17 cellular contexts compared by ENCODE assay signal in the genomic region with DNA sequence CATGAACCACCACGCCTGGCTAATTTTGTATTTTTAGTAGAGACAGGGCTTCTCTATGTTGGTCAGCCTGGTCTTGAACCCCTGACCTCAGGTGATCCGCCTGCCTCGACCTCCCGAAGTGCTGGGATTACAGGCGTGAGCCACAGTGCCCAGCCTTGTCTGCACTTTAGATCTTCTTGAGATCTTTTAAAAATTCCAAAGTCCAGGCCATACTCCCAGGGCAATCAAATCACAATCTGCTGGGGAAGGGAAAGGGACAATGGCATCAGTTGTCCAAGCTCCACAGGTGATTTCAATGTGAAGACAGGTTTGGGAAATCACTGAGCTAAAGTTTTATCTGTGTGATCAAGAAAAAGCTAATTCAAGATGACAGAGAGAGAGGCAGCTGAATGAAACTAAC. TPM values are rescaled to one million over a fixed set of nuclear protein-coding genes. Genes with fewer than 3 reads are reported as not detected.
A peak's percentile ranks its signal among the peaks of the same experiment; 100 is the strongest.
DNase-seq lines count a peak whose midpoint lies in the region; ATAC-seq and TF ChIP-seq lines count a peak whose summit lies in the region.
"Had no signal": no experiment of that assay in that cellular context is flagged by ENCODE, and none has a peak within 500 bp of the region (broad histone marks: within the 10 kb centered on the region; RNA-seq: fewer than 3 reads in every experiment).

No MANE protein-coding gene starts in this region.

- TF ChIP-seq CTCF in HEK293 (tag by site-specific recombination; IDR thresholded peaks at IDR 0.05): no peak
- no peak for TF ChIP-seq CTCF in mucosa of descending colon (IDR thresholded peaks at IDR 0.05)

- H3K4me1 ChIP-seq in HEK293 (ENCODE audit: control insufficient read depth, insufficient read depth, low read length): peaks cover 11% of the 10 kb centered on the region; the same call in 1 of the 2 replicates
- peaks cover 6% of the 10 kb centered on the region for H3K4me1 ChIP-seq in mucosa of descending colon (ENCODE audit: low read depth)

- H3K4me3 ChIP-seq in HEK293 (ENCODE audit: low read depth, low read length) (no peak overlapping the region), mucosa of descending colon (no peak overlapping the region)
- H3K4me3 ChIP-seq: BLaER1 treated with 17β-estradiol and CSF1 and Interleukin-3, amounts not matched to agents 10 nM and 100 nM had no signal

- intact Hi-C loops in left colon (cut with DNase I, micrococcal nuclease) (no loop called here), mucosa of descending colon (cut with DNase I, micrococcal nuclease) (no loop called here)

- DNase-seq in left colon: no peak
- no peak for DNase-seq in mucosa of descending colon
- DNase-seq in AG08396 (ENCODE audit: low spot score): no peak
- DNase-seq in iPS-NIHi7 (ENCODE audit: extremely low spot score): no peak
- DNase-seq: 8988T; ACHN; AML-193; Caco-2; Calu3; CD4-positive, alpha-beta T cell; CD8-positive, alpha-beta T cell; DMS79 treated with DMSO at 0.1 percent for 48 hours; GF-D8 had no signal

- ATAC-seq in left colon (peak; percentile 77), mucosa of descending colon (peak; percentile 28), HG02885 (IDR thresholded peaks at IDR 0.05; ENCODE audit: poor library complexity, unreplicated experiment) (no peak)
- ATAC-seq: CD8-positive, alpha-beta T cell had no signal

- CTCF ChIA-PET in HEK293 (lab: Yijun Ruan, JAX): interaction anchor here (0.7 kb wide), 1 partner anchor 45 kb away, joined by 4 read pairs; no protein-coding TSS in a partner anchor

- H3K9me3 ChIP-seq in HEK293 (ENCODE audit: control insufficient read depth, insufficient read depth, low read depth, low read length): no peaks in the 10 kb centered on the region
- H3K9me3 ChIP-seq in mucosa of descending colon: no peaks in the 10 kb centered on the region
- H3K9me3 ChIP-seq: Caco-2 had no signal

- no peak overlapping the region for H3K27ac ChIP-seq in HEK293 (ENCODE audit: extremely low read depth, low read depth, low read length)
- H3K27ac ChIP-seq: BLaER1 treated with 17β-estradiol and CSF1 and Interleukin-3, amounts not matched to agents 10 nM and 100 nM; C4-2B had no signal

- POLR2A ChIA-PET in HEK293 (lab: Yijun Ruan, JAX): interaction anchor here (0.6 kb wide), 1 partner anchor 16 kb away, joined by 4 read pairs; no protein-coding TSS in a partner anchor

- H3K36me3 ChIP-seq in HEK293 (ENCODE audit: control insufficient read depth in 2 of 2, insufficient read depth in 1 of 2, low read length in 2 of 2) (no peaks in the 10 kb centered on the region; a peak in 1 of 3 replicates), mucosa of descending colon (ENCODE audit: low read depth) (no peaks in the 10 kb centered on the region)

TF ChIP-seq in HEK293, 187 proteins besides CTCF, POLR2A, EP300 and RAD21:
- TF ChIP-seq, protein P1, sequence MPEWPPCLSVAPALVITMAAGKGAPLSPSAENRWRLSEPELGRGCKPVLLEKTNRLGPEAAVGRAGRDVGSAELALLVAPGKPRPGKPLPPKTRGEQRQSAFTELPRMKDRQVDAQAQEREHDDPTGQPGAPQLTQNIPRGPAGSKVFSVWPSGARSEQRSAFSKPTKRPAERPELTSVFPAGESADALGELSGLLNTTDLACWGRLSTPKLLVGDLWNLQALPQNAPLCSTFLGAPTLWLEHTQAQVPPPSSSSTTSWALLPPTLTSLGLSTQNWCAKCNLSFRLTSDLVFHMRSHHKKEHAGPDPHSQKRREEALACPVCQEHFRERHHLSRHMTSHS (tag by site-specific recombination; IDR thresholded peaks at IDR 0.05): no peak
- peak; percentile 52 for TF ChIP-seq SCRT1 (tag by site-specific recombination; IDR thresholded peaks at IDR 0.05; ENCODE audit: borderline replicate concordance)
- TF ChIP-seq WT1 (tag by site-specific recombination; IDR thresholded peaks at IDR 0.05): no peak
- TF ChIP-seq, protein P2, sequence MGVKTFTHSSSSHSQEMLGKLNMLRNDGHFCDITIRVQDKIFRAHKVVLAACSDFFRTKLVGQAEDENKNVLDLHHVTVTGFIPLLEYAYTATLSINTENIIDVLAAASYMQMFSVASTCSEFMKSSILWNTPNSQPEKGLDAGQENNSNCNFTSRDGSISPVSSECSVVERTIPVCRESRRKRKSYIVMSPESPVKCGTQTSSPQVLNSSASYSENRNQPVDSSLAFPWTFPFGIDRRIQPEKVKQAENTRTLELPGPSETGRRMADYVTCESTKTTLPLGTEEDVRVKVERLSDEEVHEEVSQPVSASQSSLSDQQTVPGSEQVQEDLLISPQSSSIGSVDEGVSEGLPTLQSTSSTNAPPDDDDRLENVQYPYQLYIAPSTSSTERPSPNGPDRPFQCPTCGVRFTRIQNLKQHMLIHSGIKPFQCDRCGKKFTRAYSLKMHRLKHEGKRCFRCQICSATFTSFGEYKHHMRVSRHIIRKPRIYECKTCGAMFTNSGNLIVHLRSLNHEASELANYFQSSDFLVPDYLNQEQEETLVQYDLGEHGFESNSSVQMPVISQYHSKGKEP (tag by site-specific recombination; IDR thresholded peaks at IDR 0.05): no peak
- no peak for TF ChIP-seq ZSCAN16 (tag by site-specific recombination; IDR thresholded peaks at IDR 0.05)
- TF ChIP-seq, protein P3, sequence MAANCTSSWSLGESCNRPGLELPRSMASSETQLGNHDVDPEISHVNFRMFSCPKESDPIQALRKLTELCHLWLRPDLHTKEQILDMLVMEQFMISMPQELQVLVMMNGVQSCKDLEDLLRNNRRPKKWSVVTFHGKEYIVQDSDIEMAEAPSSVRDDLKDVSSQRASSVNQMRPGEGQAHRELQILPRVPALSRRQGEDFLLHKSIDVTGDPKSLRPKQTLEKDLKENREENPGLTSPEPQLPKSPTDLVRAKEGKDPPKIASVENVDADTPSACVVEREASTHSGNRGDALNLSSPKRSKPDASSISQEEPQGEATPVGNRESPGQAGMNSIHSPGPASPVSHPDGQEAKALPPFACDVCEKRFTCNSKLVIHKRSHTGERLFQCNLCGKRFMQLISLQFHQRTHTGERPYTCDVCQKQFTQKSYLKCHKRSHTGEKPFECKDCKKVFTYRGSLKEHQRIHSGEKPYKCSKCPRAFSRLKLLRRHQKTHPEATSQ (tag by site-specific recombination; IDR thresholded peaks at IDR 0.05): no peak
- TF ChIP-seq, protein P4, sequence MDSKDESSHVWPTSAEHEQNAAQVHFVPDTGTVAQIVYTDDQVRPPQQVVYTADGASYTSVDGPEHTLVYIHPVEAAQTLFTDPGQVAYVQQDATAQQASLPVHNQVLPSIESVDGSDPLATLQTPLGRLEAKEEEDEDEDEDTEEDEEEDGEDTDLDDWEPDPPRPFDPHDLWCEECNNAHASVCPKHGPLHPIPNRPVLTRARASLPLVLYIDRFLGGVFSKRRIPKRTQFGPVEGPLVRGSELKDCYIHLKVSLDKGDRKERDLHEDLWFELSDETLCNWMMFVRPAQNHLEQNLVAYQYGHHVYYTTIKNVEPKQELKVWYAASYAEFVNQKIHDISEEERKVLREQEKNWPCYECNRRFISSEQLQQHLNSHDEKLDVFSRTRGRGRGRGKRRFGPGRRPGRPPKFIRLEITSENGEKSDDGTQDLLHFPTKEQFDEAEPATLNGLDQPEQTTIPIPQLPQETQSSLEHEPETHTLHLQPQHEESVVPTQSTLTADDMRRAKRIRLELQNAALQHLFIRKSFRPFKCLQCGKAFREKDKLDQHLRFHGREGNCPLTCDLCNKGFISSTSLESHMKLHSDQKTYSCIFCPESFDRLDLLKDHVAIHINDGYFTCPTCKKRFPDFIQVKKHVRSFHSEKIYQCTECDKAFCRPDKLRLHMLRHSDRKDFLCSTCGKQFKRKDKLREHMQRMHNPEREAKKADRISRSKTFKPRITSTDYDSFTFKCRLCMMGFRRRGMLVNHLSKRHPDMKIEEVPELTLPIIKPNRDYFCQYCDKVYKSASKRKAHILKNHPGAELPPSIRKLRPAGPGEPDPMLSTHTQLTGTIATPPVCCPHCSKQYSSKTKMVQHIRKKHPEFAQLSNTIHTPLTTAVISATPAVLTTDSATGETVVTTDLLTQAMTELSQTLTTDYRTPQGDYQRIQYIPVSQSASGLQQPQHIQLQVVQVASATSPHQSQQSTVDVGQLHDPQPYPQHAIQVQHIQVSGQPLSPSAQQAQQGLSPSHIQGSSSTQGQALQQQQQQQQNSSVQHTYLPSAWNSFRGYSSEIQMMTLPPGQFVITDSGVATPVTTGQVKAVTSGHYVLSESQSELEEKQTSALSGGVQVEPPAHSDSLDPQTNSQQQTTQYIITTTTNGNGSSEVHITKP (tag by site-specific recombination; IDR thresholded peaks at IDR 0.05): no peak
- TF ChIP-seq ZNF621 (tag by site-specific recombination; IDR thresholded peaks at IDR 0.05): no peak
- TF ChIP-seq SCRT2 (tag by site-specific recombination; IDR thresholded peaks at IDR 0.05): peak; percentile 26; the same call in 1 of the 2 replicates
- TF ChIP-seq ZNF433 (tag by site-specific recombination; IDR thresholded peaks at IDR 0.05; ENCODE audit: low read depth): no peak
- TF ChIP-seq TCF7L2 (IDR thresholded peaks at IDR 0.05; ENCODE audit: borderline replicate concordance, low read depth, low read length): no peak
- TF ChIP-seq SETDB1 (IDR thresholded peaks at IDR 0.05; ENCODE audit: insufficient read length, low read length): no peak

RNA-seq across cellular contexts. Expression of a gene that starts 16.9 kb away (rescaled TPM):
- total RNA-seq in left colon (10 to 100 TPM; 36.1 to 40.0 TPM), mucosa of descending colon (10 to 100 TPM; 37.8 to 47.5 (median 44.3) TPM)
